8 cellular contexts compared by ENCODE assay signal in the genomic region with DNA sequence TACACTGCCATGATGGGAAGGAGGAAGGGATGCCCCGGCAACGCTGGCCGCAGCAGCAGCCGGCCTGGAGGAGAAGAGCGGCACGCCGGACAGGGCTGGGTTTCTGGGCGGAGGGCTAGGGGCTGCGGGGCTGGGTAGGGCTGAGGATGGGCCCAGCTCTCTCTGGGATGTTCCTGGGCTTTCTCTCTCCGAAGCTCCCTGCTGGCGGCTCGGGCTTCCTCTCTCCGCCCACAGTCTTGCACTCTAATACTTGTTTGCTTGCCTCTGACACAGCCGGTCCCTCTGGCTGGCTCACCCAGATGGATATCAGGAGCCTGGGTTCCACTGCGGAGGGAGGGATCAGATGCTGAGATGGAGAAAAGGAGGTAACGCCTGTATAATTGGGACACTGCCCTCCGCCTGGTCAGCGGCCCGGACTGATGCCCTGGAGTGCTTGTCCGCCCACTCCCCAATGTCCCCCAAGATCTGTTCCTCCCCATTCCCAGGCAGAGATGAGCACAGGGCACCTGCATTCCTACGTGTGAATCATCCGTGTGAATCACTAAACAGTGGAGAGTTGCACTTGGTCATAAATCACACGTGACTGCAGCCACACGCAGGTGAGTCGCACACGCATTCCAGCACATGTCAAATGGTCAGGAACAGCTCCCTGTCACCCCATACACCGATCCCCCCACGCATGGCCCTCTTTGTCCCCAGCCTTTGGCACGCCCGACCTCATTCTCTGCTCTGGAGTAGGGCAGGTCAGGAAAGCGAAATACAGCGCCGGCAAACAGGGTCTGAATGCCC. TPM values are rescaled to one million over a fixed set of nuclear protein-coding genes. Genes with fewer than 3 reads are reported as not detected.
DNase-seq lines count a peak whose midpoint lies in the region; ATAC-seq and TF ChIP-seq lines count a peak whose summit lies in the region.

TSS of gene ALOXE3 (minus strand) at position 535 of the 789 bp plus-strand sequence. CDS start at position 11, 524 bp downstream.

- no peaks in the 10 kb centered on the region for H4K20me1 ChIP-seq in OCI-LY7 (ENCODE audit: insufficient read depth, low read length)

- no peaks in the 10 kb centered on the region for H3K9me2 ChIP-seq in OCI-LY7 (ENCODE audit: insufficient read depth, low read length)

- ATAC-seq in GM18868 (IDR thresholded peaks at IDR 0.05; ENCODE audit: unreplicated experiment): no peak

- no TSS peak for BruUV-seq in OCI-LY7 (replicated peaks; lab: Mats Ljungman, UMichigan)

- H2AFZ ChIP-seq in OCI-LY7 (ENCODE audit: low read length): peak within 1 kb of the TSS; percentile 92

- no peaks in the 10 kb centered on the region for H3K79me2 ChIP-seq in OCI-LY7 (ENCODE audit: insufficient read depth, low read depth, low read length)

- peak within 1 kb of the TSS; percentile 98 for H3K4me2 ChIP-seq in OCI-LY7 (ENCODE audit: low read length)

- H3K9me3 ChIP-seq in OCI-LY7 (ENCODE audit: low read length) (no peaks in the 10 kb centered on the region), subcutaneous abdominal adipose tissue (ENCODE audit: control insufficient read depth in 5 of 5, low read length in 5 of 5) (no peaks in the 10 kb centered on the region)

- peak within 1 kb of the TSS; percentile 34 to 73 (median 67) for H3K9ac ChIP-seq in subcutaneous abdominal adipose tissue (ENCODE audit: low read length in 5 of 5)

- TF ChIP-seq CTCF in OCI-LY7 (conservative IDR thresholded peaks at IDR 0.05; ENCODE audit: low read length): no peak

- peaks cover 30 to 53% (median 34%) of the 10 kb centered on the region in 5 donors for H3K27me3 ChIP-seq in subcutaneous abdominal adipose tissue (ENCODE audit: control insufficient read depth in 5 of 5, insufficient read depth in 4 of 5, low read length in 5 of 5)

- peak; percentile 31 for DNase-seq in activated CD8-positive, alpha-beta memory T cell treated with anti-CD3 and anti-CD28 coated beads, Interleukin-2, amount 50 U/mL, for 4 hours
- DNase-seq in activated CD8-positive, alpha-beta memory T cell treated with anti-CD3 and anti-CD28 coated beads for 24 hours: no peak
- DNase-seq in OCI-LY7 (ENCODE audit: low spot score) (no peak), caudate nucleus (lab: John Stamatoyannopoulos, UW) (peak in 17 of 61 donors; percentile 11 to 85 (median 53)), left kidney (ENCODE audit: low read depth, low spot score) (peak; percentile 77)
- no peak for DNase-seq in stimulated activated CD4-positive, alpha-beta T cell treated with anti-CD3 and anti-CD28 coated beads, Interleukin-4, amount 100 ng/mL, for 1 hour

- POLR2A ChIA-PET in OCI-LY7 (lab: Charles Lee): no interaction called here

- H3K4me3 ChIP-seq in OCI-LY7 (ENCODE audit: low read depth, low read length, poor library complexity, severe bottlenecking) (peak within 1 kb of the TSS; percentile 79), subcutaneous abdominal adipose tissue (ENCODE audit: low read depth in 1 of 5, low read length in 5 of 5) (peak within 1 kb of the TSS; percentile 71 to 91 (median 77))

- CTCF ChIA-PET in OCI-LY7 (lab: Charles Lee; ENCODE audit: unreplicated experiment): interaction anchor here (1.0 to 1.9 kb wide), 2 partner anchors 27 to 39 kb away, joined by 3 to 6 read pairs; no protein-coding TSS in a partner anchor

- intact Hi-C loops in OCI-LY7 (cut with micrococcal nuclease; ENCODE audit: unreplicated experiment): loop anchor here (1.0 to 5.0 kb wide), 3 partner anchors 39 to 231 kb away; partner anchors contain the start of gene CHD3

- H3K27ac ChIP-seq in OCI-LY7 (ENCODE audit: low read depth, low read length, poor library complexity, severe bottlenecking): peak within 1 kb of the TSS; percentile 79
- peak within 1 kb of the TSS; percentile 67 for H3K27ac ChIP-seq in caudate nucleus (ENCODE audit: low read depth, low read length)
- H3K27ac ChIP-seq in subcutaneous abdominal adipose tissue (ENCODE audit: low read depth, low read length): peak within 1 kb of the TSS; percentile 39

- H3K4me1 ChIP-seq in OCI-LY7 (ENCODE audit: insufficient read depth, low read length, poor library complexity, severe bottlenecking) (peaks cover 32% of the 10 kb centered on the region), subcutaneous abdominal adipose tissue (ENCODE audit: control insufficient read depth in 5 of 5, insufficient read depth in 5 of 5, low read length in 5 of 5) (peaks cover 10 to 53% (median 48%) of the 10 kb centered on the region in 5 donors)

- H3K36me3 ChIP-seq in OCI-LY7 (ENCODE audit: insufficient read depth, low read length) (no peaks in the 10 kb centered on the region), subcutaneous abdominal adipose tissue (ENCODE audit: control insufficient read depth in 5 of 5, insufficient read depth in 5 of 5, low read length in 5 of 5) (no peaks in the 10 kb centered on the region)

RNA-seq across cellular contexts. Expression of gene ALOXE3, which starts in this region (rescaled TPM):
- total RNA-seq in OCI-LY7 (2014; rRNA removed; shearing (Covaris generic)): not detected in 2 replicates
- total RNA-seq in OCI-LY7 (2022): 0.10 TPM in 1 of 2 replicates, not detected in the other

Comparison
In these comparisons a context has a peak if more than half of its experiments do, and no peak if none do; other contexts are left out.
1. DNase-seq: peak in activated CD8-positive, alpha-beta memory T cell treated with anti-CD3 and anti-CD28 coated beads, Interleukin-2, amount 50 U/mL, for 4 hours (single experiment) and left kidney (single experiment); none in activated CD8-positive, alpha-beta memory T cell treated with anti-CD3 and anti-CD28 coated beads for 24 hours (single experiment), OCI-LY7 (single experiment) and stimulated activated CD4-positive, alpha-beta T cell treated with anti-CD3 and anti-CD28 coated beads, Interleukin-4, amount 100 ng/mL, for 1 hour (single experiment).
2. Peak in every context shown above with its lines, with median percentiles within 50 percentile points of each other: H3K27ac ChIP-seq.